In the genomic region with DNA sequence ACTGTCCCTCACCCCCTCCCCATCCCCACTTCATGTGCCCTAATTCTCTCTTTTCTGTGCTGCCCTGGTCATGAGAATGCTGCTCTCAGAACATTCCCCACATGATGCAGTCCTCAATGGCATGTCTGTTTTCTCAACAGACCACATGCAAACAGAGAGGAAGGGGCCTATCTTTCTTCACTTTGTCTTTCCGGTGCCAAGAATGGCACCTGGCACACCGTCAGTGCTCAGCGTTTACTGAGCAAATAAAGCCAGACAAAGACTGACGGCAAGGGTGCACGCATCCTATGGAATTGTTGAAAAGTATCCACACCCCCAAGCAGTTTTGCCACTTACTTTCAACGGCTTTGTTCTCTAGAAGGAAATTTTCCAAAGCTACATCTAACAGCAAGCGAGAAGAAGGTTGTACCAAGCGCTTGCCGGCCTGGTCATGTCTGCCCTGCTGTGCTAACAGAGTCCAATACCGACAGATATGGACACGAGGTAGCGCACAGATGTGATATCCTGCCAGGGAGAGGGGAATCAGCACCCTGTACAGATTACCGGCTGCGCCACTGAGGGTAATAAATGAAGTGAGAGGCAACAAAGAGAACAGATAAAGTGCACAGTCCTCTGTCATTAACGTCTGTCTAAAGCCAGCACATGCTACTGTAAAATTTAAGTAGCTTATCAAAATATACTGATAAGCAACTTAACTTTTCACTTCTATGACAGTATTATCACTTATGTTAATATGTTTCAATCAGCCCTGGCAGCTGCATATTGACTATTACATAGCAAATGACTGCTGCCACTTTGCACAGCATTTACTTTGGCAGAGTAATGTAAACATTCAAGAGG, we compare ENCODE assay signal across 13 cellular contexts.
DNase-seq lines count a peak whose midpoint lies in the region; ATAC-seq and TF ChIP-seq lines count a peak whose summit lies in the region.
"Had no signal": no experiment of that assay in that cellular context is flagged by ENCODE, and none has a peak within 500 bp of the region (broad histone marks: within the 10 kb centered on the region; RNA-seq: fewer than 3 reads in every experiment).

No MANE protein-coding gene starts in this region.

- H3K27ac ChIP-seq in SK-N-SH (ENCODE audit: low read depth in 2 of 2, low read length in 1 of 2) = peak overlapping the region in 1 of 2 experiments; percentile 71; a peak in 2 of 4 replicates
- H3K27ac ChIP-seq in mesodermal cell (ENCODE audit: low read depth, low read length, severe bottlenecking) = peak overlapping the region; percentile 44
- H3K27ac ChIP-seq in tibial artery = no peak overlapping the region

- no peak overlapping the region for H3K4me2 ChIP-seq in SK-N-SH

- no peak overlapping the region for H2AFZ ChIP-seq in SK-N-SH (ENCODE audit: low read depth)

- H3K4me3 ChIP-seq in SK-N-SH (ENCODE audit: low read depth in 2 of 2, low read length in 1 of 2) (no peak overlapping the region), mesodermal cell (ENCODE audit: extremely low read depth, insufficient read depth, low read length, poor library complexity, severe bottlenecking) (no peak overlapping the region), tibial artery (no peak overlapping the region)

- peak in 1 of 2 experiments; percentile 79; a peak in 2 of 4 replicates for TF ChIP-seq EP300 in SK-N-SH (IDR thresholded peaks at IDR 0.05; ENCODE audit: borderline replicate concordance in 1 of 2, low read depth in 1 of 2, low read length in 1 of 2)

- CTCF ChIA-PET in SK-N-SH (lab: Yijun Ruan, JAX) = no interaction called here

- no peaks in the 10 kb centered on the region for H3F3A ChIP-seq in SK-N-SH (replicated peaks; ENCODE audit: insufficient read depth)

- H3K9ac ChIP-seq in SK-N-SH = no peak overlapping the region

- intact Hi-C loops in tibial artery (cut with DNase I; ENCODE audit: low total_unique reads) = no loop called here

- H3K36me3 ChIP-seq in SK-N-SH (replicated peaks in 1 of 2; ENCODE audit: control insufficient read depth in 1 of 2, insufficient read depth in 2 of 2, low read length in 1 of 2) (peaks cover 3 to 5% of the 10 kb centered on the region in 2 experiments), mesodermal cell (ENCODE audit: control insufficient read depth, insufficient read depth, low read length) (no peaks in the 10 kb centered on the region), tibial artery (peaks cover 0 to 6% (median 0%) of the 10 kb centered on the region in 3 donors)

- peak; percentile 88 for DNase-seq in DMS153 (lab: John Stamatoyannopoulos, UW)
- peak; percentile 81 for DNase-seq in NCI-H146 (lab: John Stamatoyannopoulos, UW)
- DNase-seq in SK-N-SH = peak; percentile 57
- DNase-seq in tibial artery = no peak
- no peak for DNase-seq in germinal center (ENCODE audit: low spot score)
- DNase-seq in NCI-H1694 treated with DMSO at 0.1 percent for 48 hours (lab: John Stamatoyannopoulos, UW) = no peak
- DNase-seq: activated naive CD4-positive, alpha-beta T cell; effector memory CD8-positive, alpha-beta T cell; H9; occipital lobe had no signal

- H3K9me3 ChIP-seq in SK-N-SH = no peaks in the 10 kb centered on the region
- peaks cover 1% of the 10 kb centered on the region for H3K9me3 ChIP-seq in mesodermal cell (ENCODE audit: control insufficient read depth, low read length)
- peaks cover 0 to 2% (median 0%) of the 10 kb centered on the region in 3 donors for H3K9me3 ChIP-seq in tibial artery

- no peak for ATAC-seq in HG03457 (IDR thresholded peaks at IDR 0.05; ENCODE audit: unreplicated experiment)
- ATAC-seq: activated CD4-positive, CD25-positive, alpha-beta regulatory T cell treated with anti-CD3 and anti-CD28 coated beads, Interleukin-2, amount 50 U/mL, for 24 hours; effector memory CD8-positive, alpha-beta T cell had no signal

- peak; percentile 26 for TF ChIP-seq RAD21 in SK-N-SH (IDR thresholded peaks at IDR 0.05; ENCODE audit: low read length)

- no peaks in the 10 kb centered on the region for H3K79me2 ChIP-seq in SK-N-SH (ENCODE audit: insufficient read depth)

- 71% methylated on average over 15 of the region's 15 CpGs for WGBS in SK-N-SH (ENCODE audit: low lambda C conversion rate)
- 94 to 95% methylated on average over 13 to 14 of the region's 15 CpGs for WGBS in mesodermal cell (ENCODE audit: insufficient coverage in 2 of 2), 2 experiments

- H3K27me3 ChIP-seq in SK-N-SH (ENCODE audit: insufficient read depth) = no peaks in the 10 kb centered on the region
- H3K27me3 ChIP-seq in tibial artery = no peaks in the 10 kb centered on the region

- H4K20me1 ChIP-seq in SK-N-SH (ENCODE audit: insufficient read depth) = no peaks in the 10 kb centered on the region

- H3K4me1 ChIP-seq in SK-N-SH (ENCODE audit: control insufficient read depth in 1 of 2, insufficient read depth in 2 of 2, low read depth in 1 of 2, low read length in 1 of 2) (peaks cover 0 to 24% of the 10 kb centered on the region in 2 experiments; a peak in 2 of 4 replicates), mesodermal cell (ENCODE audit: control insufficient read depth, insufficient read depth, low read length, poor library complexity, severe bottlenecking) (peaks cover 14% of the 10 kb centered on the region), tibial artery (peaks cover 0 to 16% (median 8%) of the 10 kb centered on the region in 4 donors)

- POLR2A ChIA-PET in SK-N-SH (lab: Yijun Ruan, JAX) = no interaction called here

- no peak for TF ChIP-seq CTCF in SK-N-SH (IDR thresholded peaks at IDR 0.05)
- TF ChIP-seq CTCF in tibial artery (IDR thresholded peaks at IDR 0.05) = no peak

- no peaks in the 10 kb centered on the region for H3K9me2 ChIP-seq in SK-N-SH

TF ChIP-seq in SK-N-SH, 30 proteins besides CTCF, POLR2A, EP300 and RAD21:
- TF ChIP-seq NRF1 (IDR thresholded peaks at IDR 0.05; ENCODE audit: low read depth, low read length) (no peak), RFX5 (IDR thresholded peaks at IDR 0.05; ENCODE audit: low read length) (no peak), FOXJ3 (CRISPR knock-in tag; IDR thresholded peaks at IDR 0.05) (peak; percentile 91), TCF12 (IDR thresholded peaks at IDR 0.05) (0 out of 2 replicates have a peak, but pooled peaks have one; percentile 9), MXI1 (IDR thresholded peaks at IDR 0.05; ENCODE audit: low read depth, low read length) (peak; percentile 86), CHD2 (IDR thresholded peaks at IDR 0.05; ENCODE audit: low read length, partially characterized antibody) (peak; percentile 6), RCOR1 (IDR thresholded peaks at IDR 0.05; ENCODE audit: low read length) (peak; percentile 79), GATA2 (CRISPR knock-in tag; IDR thresholded peaks at IDR 0.05) (peak; percentile 84)

Comparison
In these comparisons a context has a peak if more than half of its experiments do, and no peak if none do; other contexts are left out.
1. DNase-seq: peak in DMS153 (single experiment), NCI-H146 (single experiment) and SK-N-SH (single experiment); none in tibial artery (0 of 2), germinal center (single experiment) and NCI-H1694 treated with DMSO at 0.1 percent for 48 hours (single experiment).